In the genomic region with DNA sequence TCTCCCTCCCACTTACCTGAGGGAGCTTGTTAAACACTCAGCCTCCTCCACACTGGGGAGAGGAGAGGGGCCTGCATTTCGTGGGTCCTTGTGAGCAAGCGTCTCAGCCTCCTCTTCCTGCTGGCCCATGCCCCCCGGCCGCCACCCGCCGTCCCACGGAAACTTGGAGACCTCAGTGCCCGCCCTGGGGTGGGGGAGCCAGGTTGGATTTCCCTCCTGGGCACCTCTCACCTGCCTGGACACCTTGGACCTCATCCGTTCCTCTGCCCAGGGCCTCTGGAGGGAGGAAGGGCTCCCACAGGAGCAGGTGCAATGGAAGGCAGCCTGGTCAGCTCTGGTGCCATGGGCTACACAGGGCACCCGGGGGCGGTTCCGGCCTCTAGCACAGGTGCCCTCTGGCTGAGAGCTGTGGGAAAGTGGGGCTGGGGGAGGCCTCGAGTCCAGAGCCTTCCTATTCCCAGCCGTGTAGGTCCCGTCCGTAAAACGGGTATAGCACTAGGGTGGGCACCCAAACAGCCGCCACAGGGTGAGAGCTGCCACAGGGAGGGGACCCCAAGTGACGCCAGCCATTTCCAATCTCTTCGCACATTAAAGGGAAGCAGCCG, we compare ENCODE assay signal across 21 cellular contexts.
"Had no signal": no experiment of that assay in that cellular context is flagged by ENCODE, and none has a peak within 500 bp of the region (broad histone marks: within the 10 kb centered on the region; RNA-seq: fewer than 3 reads in every experiment).

No MANE protein-coding gene starts in this region.

- H3K27me3 ChIP-seq: esophagus squamous epithelium, gastroesophageal sphincter, spleen, tibial artery, upper lobe of right lung had no signal

- H3K4me3 Mint-ChIP-seq: memory B cell; nephron; stimulated activated memory B cell treated with anti-CD40 and anti-IgM and Interleukin-4, amounts not matched to agents 10 μg/mL and 1 μg/mL and 100 μg/mL, for 72 hours; stimulated activated naive CD8-positive, alpha-beta T cell treated with anti-CD3 and anti-CD28 coated beads, Interleukin-15, Interleukin-2, amounts not matched to agents 100 ng/mL and 50 ng/mL, for 24 hours had no signal

- H3K4me3 ChIP-seq: esophagus squamous epithelium, gastroesophageal sphincter, left ventricle myocardium inferior, lower lobe of right lung, prostate gland, spleen, tibial artery, upper lobe of right lung had no signal

- H3K36me3 ChIP-seq: gastroesophageal sphincter, left ventricle myocardium inferior, prostate gland had no signal

- H3K27ac ChIP-seq: esophagus squamous epithelium, gastroesophageal sphincter, left ventricle myocardium inferior, lower lobe of right lung, parathyroid adenoma, prostate gland, spleen, tibial artery, upper lobe of right lung had no signal

- H3K9me3 ChIP-seq: gastroesophageal sphincter, left ventricle myocardium inferior, lower lobe of right lung, prostate gland, upper lobe of right lung had no signal

- H3K27me3 Mint-ChIP-seq: memory B cell; stimulated activated memory B cell treated with anti-CD40 and anti-IgM and Interleukin-4, amounts not matched to agents 10 μg/mL and 1 μg/mL and 100 μg/mL, for 72 hours; stimulated activated naive CD8-positive, alpha-beta T cell treated with anti-CD3 and anti-CD28 coated beads, Interleukin-15, Interleukin-2, amounts not matched to agents 100 ng/mL and 50 ng/mL, for 24 hours had no signal

- DNase-seq: dermis blood vessel endothelial cell; esophagus squamous epithelium; foreskin fibroblast; kidney; left cardiac atrium; left ventricle myocardium inferior; lower lobe of right lung; midbrain; spleen; stimulated activated CD4-positive, alpha-beta T cell treated with anti-CD3 and anti-CD28 coated beads, Interleukin-15, amount 100 ng/mL, for 24 hours; stimulated activated CD4-positive, alpha-beta T cell treated with anti-CD3 and anti-CD28 coated beads, Interleukin-1b, Interleukin-23, amount 100 ng/mL, for 48 hours; stimulated activated CD4-positive, alpha-beta T cell treated with anti-CD3 and anti-CD28 coated beads, Interleukin-4, amount 100 ng/mL, for 24 hours; tibial artery; upper lobe of right lung had no signal

- H3K9me3 Mint-ChIP-seq: memory B cell; nephron; stimulated activated memory B cell treated with anti-CD40 and anti-IgM and Interleukin-4, amounts not matched to agents 10 μg/mL and 1 μg/mL and 100 μg/mL, for 72 hours had no signal

- H2AFZ ChIP-seq: parathyroid adenoma had no signal

- H3K27ac Mint-ChIP-seq: memory B cell; nephron; stimulated activated memory B cell treated with anti-CD40 and anti-IgM and Interleukin-4, amounts not matched to agents 10 μg/mL and 1 μg/mL and 100 μg/mL, for 72 hours; stimulated activated naive CD8-positive, alpha-beta T cell treated with anti-CD3 and anti-CD28 coated beads, Interleukin-15, Interleukin-2, amounts not matched to agents 100 ng/mL and 50 ng/mL, for 24 hours had no signal

- H3K9ac ChIP-seq: parathyroid adenoma had no signal
